8 cellular contexts compared by ENCODE assay signal in the genomic region with DNA sequence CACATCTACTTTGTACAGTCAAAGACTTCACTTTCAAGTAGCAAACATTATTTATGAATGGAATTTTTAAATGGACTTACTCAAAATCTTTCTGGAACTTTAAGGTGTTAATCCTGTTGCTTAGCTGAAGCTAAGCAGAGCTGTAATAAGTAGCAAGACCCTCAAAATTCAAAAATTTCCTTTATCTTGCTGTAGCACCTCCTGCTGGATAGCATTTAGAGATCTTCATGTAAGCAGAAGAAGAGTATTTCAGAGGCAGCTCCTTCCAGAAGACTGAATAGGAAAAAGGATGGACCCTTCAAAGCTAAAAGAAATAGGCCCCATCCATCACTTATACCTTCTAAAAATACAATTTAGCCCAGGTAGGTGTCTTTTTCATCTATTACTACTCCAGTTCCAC. TPM values are rescaled to one million over a fixed set of nuclear protein-coding genes. Genes with fewer than 3 reads are reported as not detected.
A peak's percentile ranks its signal among the peaks of the same experiment; 100 is the strongest.
DNase-seq lines count a peak whose midpoint lies in the region; ATAC-seq and TF ChIP-seq lines count a peak whose summit lies in the region.

No MANE protein-coding gene starts in this region.

- H3K27me3 ChIP-seq in foreskin keratinocyte, result no peaks in the 10 kb centered on the region

- H3K36me3 Mint-ChIP-seq in T-helper 17 cell (ENCODE audit: low read depth), result peaks cover 9% of the 10 kb centered on the region

- no peaks in the 10 kb centered on the region for H3K9me3 ChIP-seq in T-helper 17 cell (ENCODE audit: control insufficient read depth, low read length, poor library complexity, severe bottlenecking)

- peaks cover 53% of the 10 kb centered on the region for H3K4me1 Mint-ChIP-seq in T-helper 17 cell

- DNase-seq in AG04449 (ENCODE audit: low read depth, low spot score) (no peak), GM12865 (ENCODE audit: low read depth) (peak; percentile 33), T-helper 17 cell (no peak), foreskin keratinocyte (no peak), hypothalamus (lab: John Stamatoyannopoulos, UW) (no peak)
- no peak for DNase-seq in stimulated activated CD4-positive, alpha-beta T cell treated with anti-CD3 and anti-CD28 coated beads, Interleukin-15, amount 100 ng/mL, for 24 hours

- H3K4me3 ChIP-seq in AG04449 (ENCODE audit: low read depth, low read length) (peak overlapping the region; percentile 21), GM12865 (ENCODE audit: low read depth, low read length) (peak overlapping the region; percentile 86)

- ATAC-seq in T-helper 17 cell, result no peak
- ATAC-seq in foreskin keratinocyte, result no peak
- ATAC-seq in HG03108 (IDR thresholded peaks at IDR 0.05; ENCODE audit: unreplicated experiment), result no peak
- ATAC-seq in HG03159 (IDR thresholded peaks at IDR 0.05; ENCODE audit: unreplicated experiment), result no peak

- peaks cover 18% of the 10 kb centered on the region for H3K4me1 ChIP-seq in foreskin keratinocyte

- no peaks in the 10 kb centered on the region for H3K27me3 Mint-ChIP-seq in T-helper 17 cell

- POLR2A ChIA-PET in AG04449 (lab: Yijun Ruan, JAX), result no interaction called here

- peak overlapping the region; percentile 99 for H3K27ac Mint-ChIP-seq in T-helper 17 cell

- CTCF ChIA-PET in AG04449 (lab: Yijun Ruan, JAX), result interaction anchor here (0.7 to 1.5 kb wide), 3 partner anchors 14 to 111 kb away, joined by 3 to 4 read pairs (median 4); no protein-coding TSS in a partner anchor

- H3K4me3 Mint-ChIP-seq in T-helper 17 cell, result peak overlapping the region; percentile 73

- no peak for TF ChIP-seq CTCF in AG04449 (IDR thresholded peaks at IDR 0.05; ENCODE audit: insufficient read depth, low read length, missing control alignments)
- peak; percentile 35 for TF ChIP-seq CTCF in GM12865 (IDR thresholded peaks at IDR 0.05; ENCODE audit: insufficient read depth, low read depth, low read length, missing control alignments)
- TF ChIP-seq CTCF in foreskin keratinocyte (conservative IDR thresholded peaks at IDR 0.05), result peak; percentile 53

- no peak overlapping the region for H3K27ac ChIP-seq in foreskin keratinocyte

RNA-seq across cellular contexts. Expression of a gene that starts 3.4 kb away (rescaled TPM):
- total RNA-seq in T-helper 17 cell, result 100 to 1,000 TPM; 103 to 105 TPM
- 11.1 and 13.3 TPM in 2 replicates for total RNA-seq in foreskin keratinocyte
- 6.7 and 8.2 TPM in 2 replicates for polyA plus RNA-seq in foreskin keratinocyte
